25 cellular contexts compared by ENCODE assay signal in genomic region chr5:132836852-132837251, GRCh38. TPM values are rescaled to one million over a fixed set of nuclear protein-coding genes. Genes with fewer than 3 reads are reported as not detected.
A peak's percentile ranks its signal among the peaks of the same experiment; 100 is the strongest.
DNase-seq lines count a peak whose midpoint lies in the region; ATAC-seq and TF ChIP-seq lines count a peak whose summit lies in the region.
"Had no signal": no experiment of that assay in that cellular context is flagged by ENCODE, and none has a peak within 500 bp of the region (broad histone marks: within the 10 kb centered on the region; RNA-seq: fewer than 3 reads in every experiment).

No MANE protein-coding gene starts in this region.

- POLR2A ChIA-PET in PC-9 (lab: Charles Lee; ENCODE audit: unreplicated experiment): interaction anchor here (0.6 kb wide), 1 partner anchor 341 kb away, joined by 5 read pairs; no protein-coding TSS in a partner anchor

- H3K9me2 ChIP-seq in PC-9 (ENCODE audit: insufficient read depth): no peaks in the 10 kb centered on the region

- CTCF ChIA-PET in PC-9 (lab: Charles Lee): no interaction called here

- TF ChIP-seq CTCF in PC-9 (conservative IDR thresholded peaks at IDR 0.05) (no peak), prostate gland (IDR thresholded peaks at IDR 0.05) (no peak)

- BruUV-seq in PC-9 (replicated peaks; lab: Mats Ljungman, UMichigan): no TSS peak

- no peak overlapping the region for H3K9ac ChIP-seq in BLaER1
- H3K9ac ChIP-seq: GM23248 had no signal

- peaks cover 53% of the 10 kb centered on the region for H3F3A ChIP-seq in PC-9 (ENCODE audit: insufficient read depth, low read depth)

- WGBS in prostate gland: 100% methylated on average over 1 of the region's 1 CpG

- H3K4me3 ChIP-seq in BLaER1 (no peak overlapping the region), PC-9 (no peak overlapping the region), prostate gland (no peak overlapping the region)
- H3K4me3 ChIP-seq: GM23248, K562, SK-N-MC had no signal

- H3K4me1 ChIP-seq in BLaER1 (peaks cover 25% of the 10 kb centered on the region), PC-9 (replicated peaks; ENCODE audit: insufficient read depth) (peaks cover 59% of the 10 kb centered on the region), prostate gland (replicated peaks) (peaks cover 9% of the 10 kb centered on the region)
- H3K4me1 ChIP-seq: BE2C had no signal

- H3K4me2 ChIP-seq in BLaER1 (peak overlapping the region; percentile 50), PC-9 (peak overlapping the region; percentile 54; the same call in 1 of the 2 replicates)

- no peak for DNase-seq in PC-9
- peak; percentile 39 for DNase-seq in left lobe of liver (ENCODE audit: low spot score)
- DNase-seq in prostate gland (ENCODE audit: low spot score): no peak
- no peak for DNase-seq in NCI-H510A treated with DMSO at 0.1 percent for 48 hours (lab: John Stamatoyannopoulos, UW)
- DNase-seq in DMS153 treated with DMSO at 0.1 percent for 48 hours (lab: John Stamatoyannopoulos, UW; ENCODE audit: unreplicated experiment): no peak
- no peak for DNase-seq in NCI-H2227 (lab: John Stamatoyannopoulos, UW; ENCODE audit: unreplicated experiment)
- DNase-seq: 8988T; ACHN; BE2C; CD4-positive, alpha-beta memory T cell; COR-L47; GM23248; H7; Kasumi-1; NCI-H1105; NCI-H146; NCI-H2029; NCI-H446 treated with DMSO at 0.1 percent for 48 hours; NCI-H526 treated with DMSO at 0.1 percent for 48 hours had no signal

- H3K36me3 ChIP-seq in BLaER1: no peaks in the 10 kb centered on the region
- no peaks in the 10 kb centered on the region for H3K36me3 ChIP-seq in PC-9 (ENCODE audit: low read depth)
- H3K36me3 ChIP-seq in prostate gland: no peaks in the 10 kb centered on the region
- H3K36me3 ChIP-seq: BE2C had no signal

- TF ChIP-seq POLR2A in prostate gland (IDR thresholded peaks at IDR 0.05): no peak

- ATAC-seq in left lobe of liver: no peak
- ATAC-seq: K562, Panc1 had no signal

- intact Hi-C loops in PC-9 (cut with micrococcal nuclease; ENCODE audit: unreplicated experiment) (no loop called here), prostate gland (cut with DNase I) (no loop called here)

- H3K27me3 ChIP-seq in BLaER1: peaks cover 5% of the 10 kb centered on the region
- no peaks in the 10 kb centered on the region for H3K27me3 ChIP-seq in PC-9 (ENCODE audit: insufficient read depth, low read depth)
- no peaks in the 10 kb centered on the region for H3K27me3 ChIP-seq in prostate gland (replicated peaks; ENCODE audit: insufficient read depth)
- H3K27me3 ChIP-seq: BE2C had no signal

- H3K27ac ChIP-seq in BLaER1: no peak overlapping the region
- H3K27ac ChIP-seq in PC-9: peak overlapping the region; percentile 90
- H3K27ac ChIP-seq in prostate gland: peak overlapping the region; percentile 91 to 98
- H3K27ac ChIP-seq: GM23248, SK-N-MC had no signal

- no peaks in the 10 kb centered on the region for H3K9me3 ChIP-seq in BLaER1
- no peaks in the 10 kb centered on the region for H3K9me3 ChIP-seq in PC-9 (ENCODE audit: insufficient read depth, low read depth)
- no peaks in the 10 kb centered on the region for H3K9me3 ChIP-seq in prostate gland
- H3K9me3 ChIP-seq: BE2C had no signal

- no peaks in the 10 kb centered on the region for H3K79me2 ChIP-seq in PC-9 (ENCODE audit: low read depth)

- H4K20me1 ChIP-seq in BLaER1: no peaks in the 10 kb centered on the region
- H4K20me1 ChIP-seq in PC-9 (ENCODE audit: insufficient read depth): no peaks in the 10 kb centered on the region

- H2AFZ ChIP-seq in PC-9: no peak overlapping the region
- H2AFZ ChIP-seq: GM23248 had no signal

RNA-seq across cellular contexts. Expression of gene SHROOM1, which starts 6.4 kb away (rescaled TPM):
- total RNA-seq in PC-9 (2021) (23.3 and 23.5 TPM in 2 replicates), left lobe of liver (41.3 TPM), prostate gland (100 to 1,000 TPM in 1 of 2 donors, 10 to 100 TPM in 1; 62.1 to 364 TPM)

RNA-seq across cellular contexts. Expression of gene SOWAHA, which starts 23.8 kb away (rescaled TPM):
- total RNA-seq in PC-9 (2021) (not detected in 2 replicates), left lobe of liver (1.7 TPM), prostate gland (10 to 100 TPM in 1 of 2 donors, 1 to 10 TPM in 1; 4.1 to 16.7 TPM)
- total RNA-seq: CD4-positive, alpha-beta memory T cell; GM23248; HT1080; K562 had no signal

RNA-seq across cellular contexts. Expression of gene GDF9, which starts 29.4 kb away (rescaled TPM):
- total RNA-seq in PC-9 (2021): 0.73 and 1.4 TPM in 2 replicates
- 0.15 TPM for total RNA-seq in left lobe of liver
- 1 to 10 TPM in 1 of 2 donors, under 1 TPM in 1; 0.09 to 3.2 TPM for total RNA-seq in prostate gland
- total RNA-seq: M059J had no signal

RNA-seq across cellular contexts. Expression of gene UQCRQ, which starts 29.6 kb away (rescaled TPM):
- total RNA-seq in PC-9 (2021) (414 and 446 TPM in 2 replicates), left lobe of liver (727 TPM), prostate gland (100 to 1,000 TPM; 201 to 223 TPM)

RNA-seq across cellular contexts. Expression of gene LEAP2, which starts 36.6 kb away (rescaled TPM):
- total RNA-seq in PC-9 (2021): 4.4 and 4.5 TPM in 2 replicates
- total RNA-seq in left lobe of liver: 168 TPM
- total RNA-seq in prostate gland: 1 to 10 TPM in 1 of 2 donors, under 1 TPM in 1; 0.32 to 1.4 TPM
- total RNA-seq: GM23248 had no signal
